In the genomic region with DNA sequence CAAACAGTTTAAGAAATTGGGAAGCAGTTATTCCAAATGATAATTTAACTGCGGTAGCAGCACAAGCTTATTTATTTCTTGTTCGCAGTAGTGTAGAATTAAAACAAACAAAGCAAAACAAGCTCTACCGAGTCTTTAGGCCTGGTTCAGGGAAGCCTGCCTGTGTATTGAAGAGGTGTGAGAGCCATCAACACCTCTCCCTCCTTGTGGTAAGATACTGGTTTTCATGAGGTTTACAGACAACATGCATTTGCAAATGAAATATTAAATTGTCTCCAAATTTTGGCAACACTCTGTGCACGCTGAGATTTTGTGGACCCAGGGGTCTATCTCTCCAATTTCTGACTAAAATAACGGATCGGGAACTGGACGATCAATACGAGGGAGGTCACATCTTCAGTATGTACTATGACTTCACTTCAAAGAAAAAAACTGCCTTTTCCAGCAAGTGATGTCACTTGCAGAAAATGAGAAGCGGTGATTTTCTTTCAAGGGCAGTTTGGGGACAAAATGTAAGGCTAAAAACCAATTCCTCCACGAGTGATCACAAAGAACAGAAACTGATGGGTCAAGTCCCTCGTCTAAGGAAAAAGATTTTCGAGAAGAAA, we compare ENCODE assay signal across 8 cellular contexts. TPM values are rescaled to one million over a fixed set of nuclear protein-coding genes. Genes with fewer than 3 reads are reported as not detected.
DNase-seq lines count a peak whose midpoint lies in the region; ATAC-seq and TF ChIP-seq lines count a peak whose summit lies in the region.

No MANE protein-coding gene starts in this region.

- peak overlapping the region; percentile 99 for H3K27ac Mint-ChIP-seq in activated CD4-positive, alpha-beta T cell treated with anti-CD3 and anti-CD28 coated beads for 36 hours
- H3K27ac Mint-ChIP-seq in WTC11 = peak overlapping the region; percentile 97
- H3K27ac Mint-ChIP-seq in stimulated activated naive CD8-positive, alpha-beta T cell treated with anti-CD3 and anti-CD28 coated beads, Interleukin-15, amount 100 ng/mL, for 72 hours = peak overlapping the region; percentile 96 to 99

- POLR2A ChIA-PET in activated CD4-positive, alpha-beta T cell treated with anti-CD3 and anti-CD28 coated beads for 36 hours (lab: Charles Lee) = interaction anchor here (0.9 to 2.6 kb wide), 5 partner anchors 11 to 424 kb away, joined by 3 to 15 read pairs (median 4); partner anchors contain the start of genes PLS1, TRPC1 and U2SURP
- POLR2A ChIA-PET in WTC11 (lab: Charles Lee) = interaction anchor here (1.2 to 2.2 kb wide), 4 partner anchors 9 to 146 kb away, joined by 4 to 11 read pairs (median 4); partner anchors contain the start of gene TRPC1

- ATAC-seq in activated CD4-positive, alpha-beta T cell treated with anti-CD3 and anti-CD28 coated beads for 36 hours = no peak
- ATAC-seq in WTC11 (no peak), GM18909 (IDR thresholded peaks at IDR 0.05; ENCODE audit: poor library complexity, unreplicated experiment) (no peak)
- ATAC-seq in stimulated activated naive CD8-positive, alpha-beta T cell treated with anti-CD3 and anti-CD28 coated beads, Interleukin-15, amount 100 ng/mL, for 72 hours = no peak

- no peaks in the 10 kb centered on the region for H3K9me3 Mint-ChIP-seq in activated CD4-positive, alpha-beta T cell treated with anti-CD3 and anti-CD28 coated beads for 36 hours (ENCODE audit: low read depth)
- no peaks in the 10 kb centered on the region for H3K9me3 Mint-ChIP-seq in WTC11
- H3K9me3 Mint-ChIP-seq in stimulated activated naive CD8-positive, alpha-beta T cell treated with anti-CD3 and anti-CD28 coated beads, Interleukin-15, amount 100 ng/mL, for 72 hours = no peaks in the 10 kb centered on the region

- no peak for TF ChIP-seq CTCF in WTC11 (IDR thresholded peaks at IDR 0.05)

- H3K4me1 Mint-ChIP-seq in activated CD4-positive, alpha-beta T cell treated with anti-CD3 and anti-CD28 coated beads for 36 hours = peaks cover 43% of the 10 kb centered on the region
- H3K4me1 Mint-ChIP-seq in WTC11 = peaks cover 35% of the 10 kb centered on the region
- peaks cover 50% of the 10 kb centered on the region for H3K4me1 Mint-ChIP-seq in stimulated activated naive CD8-positive, alpha-beta T cell treated with anti-CD3 and anti-CD28 coated beads, Interleukin-15, amount 100 ng/mL, for 72 hours

- intact Hi-C loops in activated CD4-positive, alpha-beta T cell treated with anti-CD3 and anti-CD28 coated beads for 36 hours (cut with DNase I, micrococcal nuclease) = loop anchor here (1.0 to 5.0 kb wide), 10 partner anchors 18 to 1394 kb away; partner anchors contain the start of genes PLS1 (in 2 of the 2), TRPC1 (in 2 of the 2), U2SURP (in 2 of the 2) and ATP1B3 (in 1 of the 2)

- no CpG with 5 or more reads among the region's 12 CpGs for WGBS in iPS DF 6.9 (ENCODE audit: insufficient coverage, insufficient read length)

- H3K27me3 Mint-ChIP-seq in activated CD4-positive, alpha-beta T cell treated with anti-CD3 and anti-CD28 coated beads for 36 hours = no peaks in the 10 kb centered on the region
- H3K27me3 Mint-ChIP-seq in WTC11 (ENCODE audit: low read depth) = no peaks in the 10 kb centered on the region
- H3K27me3 Mint-ChIP-seq in stimulated activated naive CD8-positive, alpha-beta T cell treated with anti-CD3 and anti-CD28 coated beads, Interleukin-15, amount 100 ng/mL, for 72 hours = no peaks in the 10 kb centered on the region

- H3K36me3 ChIP-seq in iPS DF 6.9 (ENCODE audit: control insufficient read depth, insufficient read depth, low read length) = no peaks in the 10 kb centered on the region

- no peak overlapping the region for H3K27ac ChIP-seq in iPS DF 6.9 (ENCODE audit: low read length)

- peaks cover 13% of the 10 kb centered on the region for H3K36me3 Mint-ChIP-seq in activated CD4-positive, alpha-beta T cell treated with anti-CD3 and anti-CD28 coated beads for 36 hours (ENCODE audit: low read depth)
- no peaks in the 10 kb centered on the region for H3K36me3 Mint-ChIP-seq in WTC11

- H3K4me1 ChIP-seq in iPS DF 6.9 (ENCODE audit: control insufficient read depth, insufficient read depth, low read length) = no peaks in the 10 kb centered on the region

- H3K9me3 ChIP-seq in iPS DF 6.9 (ENCODE audit: control insufficient read depth, insufficient read depth, low read length) = no peaks in the 10 kb centered on the region; the same call in 1 of the 2 replicates

- no peaks in the 10 kb centered on the region for H3K27me3 ChIP-seq in iPS DF 6.9 (ENCODE audit: control insufficient read depth, insufficient read depth, low read length)

- CTCF ChIA-PET in activated CD4-positive, alpha-beta T cell treated with anti-CD3 and anti-CD28 coated beads for 36 hours (lab: Charles Lee) = interaction anchor here (1.2 to 1.3 kb wide), 2 partner anchors 8 to 425 kb away, joined by 3 to 5 read pairs; no protein-coding TSS in a partner anchor
- CTCF ChIA-PET in WTC11 (lab: Charles Lee) = interaction anchor here (1.1 to 3.0 kb wide), 3 partner anchors 9 to 398 kb away, joined by 3 to 10 read pairs (median 4); no protein-coding TSS in a partner anchor

- H3K4me3 Mint-ChIP-seq in activated CD4-positive, alpha-beta T cell treated with anti-CD3 and anti-CD28 coated beads for 36 hours = peak overlapping the region; percentile 97
- H3K4me3 Mint-ChIP-seq in WTC11 = peak overlapping the region; percentile 98
- H3K4me3 Mint-ChIP-seq in stimulated activated naive CD8-positive, alpha-beta T cell treated with anti-CD3 and anti-CD28 coated beads, Interleukin-15, amount 100 ng/mL, for 72 hours = peak overlapping the region; percentile 96 to 100

- H3K4me3 ChIP-seq in iPS DF 6.9 (ENCODE audit: low read length) = peak overlapping the region; percentile 82; the same call in 1 of the 2 replicates

- no peak for DNase-seq in activated CD4-positive, alpha-beta T cell treated with anti-CD3 and anti-CD28 coated beads for 36 hours
- no peak for DNase-seq in activated CD4-positive, alpha-beta T cell treated with anti-CD3 and anti-CD28 coated beads, Interleukin-2, amount 50 U/mL, for 4 hours
- DNase-seq in WTC11 (ENCODE audit: low spot score) (no peak), iPS DF 6.9 (ENCODE audit: low read depth, low spot score) (no peak), middle frontal gyrus (ENCODE audit: extremely low spot score, low spot score) (no peak), iPS-NIHi11 (ENCODE audit: low spot score) (no peak)
- no peak for DNase-seq in stimulated activated naive CD8-positive, alpha-beta T cell treated with anti-CD3 and anti-CD28 coated beads, Interleukin-15, amount 100 ng/mL, for 72 hours

TF ChIP-seq in WTC11, 78 proteins besides CTCF, POLR2A, EP300 and RAD21 (continues in another document):
- TF ChIP-seq, protein P1, sequence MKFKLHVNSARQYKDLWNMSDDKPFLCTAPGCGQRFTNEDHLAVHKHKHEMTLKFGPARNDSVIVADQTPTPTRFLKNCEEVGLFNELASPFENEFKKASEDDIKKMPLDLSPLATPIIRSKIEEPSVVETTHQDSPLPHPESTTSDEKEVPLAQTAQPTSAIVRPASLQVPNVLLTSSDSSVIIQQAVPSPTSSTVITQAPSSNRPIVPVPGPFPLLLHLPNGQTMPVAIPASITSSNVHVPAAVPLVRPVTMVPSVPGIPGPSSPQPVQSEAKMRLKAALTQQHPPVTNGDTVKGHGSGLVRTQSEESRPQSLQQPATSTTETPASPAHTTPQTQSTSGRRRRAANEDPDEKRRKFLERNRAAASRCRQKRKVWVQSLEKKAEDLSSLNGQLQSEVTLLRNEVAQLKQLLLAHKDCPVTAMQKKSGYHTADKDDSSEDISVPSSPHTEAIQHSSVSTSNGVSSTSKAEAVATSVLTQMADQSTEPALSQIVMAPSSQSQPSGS (CRISPR knock-in tag; IDR thresholded peaks at IDR 0.05; ENCODE audit: borderline replicate concordance, low read depth) = no peak
- TF ChIP-seq ATF1 (CRISPR knock-in tag; IDR thresholded peaks at IDR 0.05) (no peak), ZNF425 (CRISPR knock-in tag; conservative IDR thresholded peaks at IDR 0.05) (no peak), ZNF396 (CRISPR knock-in tag; IDR thresholded peaks at IDR 0.05; ENCODE audit: borderline replicate concordance) (no peak), TEAD4 (CRISPR knock-in tag; IDR thresholded peaks at IDR 0.05) (no peak)
- TF ChIP-seq, protein P2, sequence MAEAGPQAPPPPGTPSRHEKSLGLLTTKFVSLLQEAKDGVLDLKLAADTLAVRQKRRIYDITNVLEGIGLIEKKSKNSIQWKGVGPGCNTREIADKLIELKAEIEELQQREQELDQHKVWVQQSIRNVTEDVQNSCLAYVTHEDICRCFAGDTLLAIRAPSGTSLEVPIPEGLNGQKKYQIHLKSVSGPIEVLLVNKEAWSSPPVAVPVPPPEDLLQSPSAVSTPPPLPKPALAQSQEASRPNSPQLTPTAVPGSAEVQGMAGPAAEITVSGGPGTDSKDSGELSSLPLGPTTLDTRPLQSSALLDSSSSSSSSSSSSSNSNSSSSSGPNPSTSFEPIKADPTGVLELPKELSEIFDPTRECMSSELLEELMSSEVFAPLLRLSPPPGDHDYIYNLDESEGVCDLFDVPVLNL (CRISPR knock-in tag; IDR thresholded peaks at IDR 0.05; ENCODE audit: borderline replicate concordance, low read depth) = no peak

RNA-seq across cellular contexts. Expression of gene ATR, which starts 0.7 kb away (rescaled TPM):
- 10 to 100 TPM; 36.1 to 39.9 TPM for total RNA-seq in activated CD4-positive, alpha-beta T cell treated with anti-CD3 and anti-CD28 coated beads for 36 hours
- total RNA-seq in WTC11 (2021) = 22.9 to 26.7 TPM (median 24.2 TPM) in 3 replicates

RNA-seq across cellular contexts. Expression of gene PLS1, which starts 18.4 kb away (rescaled TPM):
- 1 to 10 TPM; 5.1 to 5.4 TPM for total RNA-seq in activated CD4-positive, alpha-beta T cell treated with anti-CD3 and anti-CD28 coated beads for 36 hours
- 26.4 to 32.6 TPM (median 29.9 TPM) in 3 replicates for total RNA-seq in WTC11 (2021)
